ENCODE assay signal across 12 cellular contexts in the genomic region with DNA sequence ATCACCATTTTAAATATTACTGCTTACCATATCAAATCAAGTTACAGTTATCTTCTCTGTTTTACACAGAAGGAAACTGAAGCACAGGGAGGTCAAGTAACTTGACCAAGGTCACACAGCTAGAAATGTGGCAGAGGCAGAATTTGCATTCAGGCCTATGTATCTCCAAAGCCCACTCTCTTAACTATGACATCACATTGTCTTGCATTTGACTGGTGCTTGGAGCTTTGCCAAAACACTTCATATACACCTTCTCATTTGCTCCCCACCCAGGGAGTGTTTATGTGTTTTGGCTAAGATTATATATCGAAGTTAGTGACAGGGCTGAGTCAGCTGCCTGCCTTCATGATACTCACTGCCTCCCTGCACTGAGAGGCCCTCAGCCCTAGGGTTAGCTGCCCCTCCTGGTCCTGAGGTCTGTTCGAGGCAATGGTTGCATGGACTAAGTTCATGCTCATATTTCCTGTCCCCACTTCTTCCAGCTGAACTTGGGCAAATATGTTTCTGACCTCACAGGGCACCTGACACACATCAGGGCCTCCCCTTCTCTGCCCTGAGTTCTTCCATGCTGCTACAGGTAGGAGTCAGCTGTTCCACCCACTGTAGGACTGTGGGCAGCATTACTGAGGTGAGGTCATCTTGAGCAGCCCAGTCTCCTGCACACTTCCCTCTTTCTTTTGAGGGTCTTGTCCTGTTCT. TPM values are rescaled to one million over a fixed set of nuclear protein-coding genes. Genes with fewer than 3 reads are reported as not detected.
A peak's percentile ranks its signal among the peaks of the same experiment; 100 is the strongest.
DNase-seq lines count a peak whose midpoint lies in the region; ATAC-seq and TF ChIP-seq lines count a peak whose summit lies in the region.
"Had no signal": no experiment of that assay in that cellular context is flagged by ENCODE, and none has a peak within 500 bp of the region (broad histone marks: within the 10 kb centered on the region; RNA-seq: fewer than 3 reads in every experiment).

No MANE protein-coding gene starts in this region.

- peaks cover 2% of the 10 kb centered on the region for H3K36me3 Mint-ChIP-seq in T-helper 17 cell (ENCODE audit: low read depth)
- H3K36me3 Mint-ChIP-seq in stimulated activated naive B cell treated with anti-CD40 and anti-IgM and Interleukin-4, amounts not matched to agents 10 μg/mL and 1 μg/mL and 100 μg/mL, for 72 hours = peaks cover 17 to 36% of the 10 kb centered on the region in 2 donors

- no peaks in the 10 kb centered on the region for H3K9me3 Mint-ChIP-seq in stimulated activated naive B cell treated with anti-CD40 and anti-IgM and Interleukin-4, amounts not matched to agents 10 μg/mL and 1 μg/mL and 100 μg/mL, for 72 hours

- H3K4me3 ChIP-seq in epithelial cell of esophagus (ENCODE audit: low read length) (no peak overlapping the region), brain microvascular endothelial cell (ENCODE audit: low read depth, low read length) (no peak overlapping the region)
- H3K4me3 ChIP-seq: BLaER1 had no signal

- H3K9me3 ChIP-seq in T-helper 17 cell (ENCODE audit: control insufficient read depth, low read length, poor library complexity, severe bottlenecking) = no peaks in the 10 kb centered on the region
- H3K9me3 ChIP-seq: BLaER1 had no signal

- in situ Hi-C loops in brain microvascular endothelial cell (cut with HindIII; ENCODE audit: low pct_ligation_motif_present, low sequenced_read_pairs) = no loop called here

- H3K4me1 Mint-ChIP-seq in T-helper 17 cell = peaks cover 47% of the 10 kb centered on the region
- peaks cover 60 to 72% of the 10 kb centered on the region in 2 donors for H3K4me1 Mint-ChIP-seq in stimulated activated naive B cell treated with anti-CD40 and anti-IgM and Interleukin-4, amounts not matched to agents 10 μg/mL and 1 μg/mL and 100 μg/mL, for 72 hours

- no peaks in the 10 kb centered on the region for H3K36me3 ChIP-seq in brain microvascular endothelial cell (replicated peaks)
- H3K36me3 ChIP-seq: BLaER1 had no signal

- DNase-seq in activated CD4-positive, CD25-positive, alpha-beta regulatory T cell (lab: John Stamatoyannopoulos, UW) = no peak
- DNase-seq in T-helper 17 cell (no peak), epithelial cell of esophagus (ENCODE audit: low read depth) (peak; percentile 71), brain microvascular endothelial cell (no peak)
- DNase-seq in stimulated activated naive B cell treated with anti-CD40 and anti-IgM and Interleukin-4, amounts not matched to agents 10 μg/mL and 1 μg/mL and 100 μg/mL, for 72 hours = peak; percentile 26
- DNase-seq: effector CD8-positive, alpha-beta T cell had no signal

- no peaks in the 10 kb centered on the region for H3K27me3 Mint-ChIP-seq in T-helper 17 cell
- no peaks in the 10 kb centered on the region for H3K27me3 Mint-ChIP-seq in stimulated activated naive B cell treated with anti-CD40 and anti-IgM and Interleukin-4, amounts not matched to agents 10 μg/mL and 1 μg/mL and 100 μg/mL, for 72 hours

- ATAC-seq in activated CD4-positive, CD25-positive, alpha-beta regulatory T cell treated with anti-CD3 and anti-CD28 coated beads, Interleukin-2, amount 50 U/mL, for 24 hours = peak; percentile 29 to 31
- ATAC-seq in T-helper 17 cell (no peak), GM18861 (IDR thresholded peaks at IDR 0.05; ENCODE audit: unreplicated experiment) (no peak), GM21447 (IDR thresholded peaks at IDR 0.05; ENCODE audit: unreplicated experiment) (no peak)
- peak; percentile 53 to 63 for ATAC-seq in stimulated activated naive B cell treated with anti-CD40 and anti-IgM and Interleukin-4, amounts not matched to agents 10 μg/mL and 1 μg/mL and 100 μg/mL, for 72 hours (replicated peaks)

- H3K27ac ChIP-seq in brain microvascular endothelial cell = no peak overlapping the region
- H3K27ac ChIP-seq: BLaER1, VCaP had no signal

- no peaks in the 10 kb centered on the region for H3K27me3 ChIP-seq in brain microvascular endothelial cell (replicated peaks)

- no peak overlapping the region for H3K4me3 Mint-ChIP-seq in T-helper 17 cell
- H3K4me3 Mint-ChIP-seq in stimulated activated naive B cell treated with anti-CD40 and anti-IgM and Interleukin-4, amounts not matched to agents 10 μg/mL and 1 μg/mL and 100 μg/mL, for 72 hours = peak overlapping the region; percentile 58 to 90

- TF ChIP-seq CTCF in epithelial cell of esophagus (IDR thresholded peaks at IDR 0.05; ENCODE audit: insufficient read depth, low read depth, low read length, missing control alignments) (no peak), brain microvascular endothelial cell (IDR thresholded peaks at IDR 0.05; ENCODE audit: low read depth, low read length, missing control alignments) (no peak)

- H3K27ac Mint-ChIP-seq in T-helper 17 cell = peak overlapping the region; percentile 86
- H3K27ac Mint-ChIP-seq in stimulated activated naive B cell treated with anti-CD40 and anti-IgM and Interleukin-4, amounts not matched to agents 10 μg/mL and 1 μg/mL and 100 μg/mL, for 72 hours = peak overlapping the region; percentile 74

RNA-seq across cellular contexts. Expression of gene GALNT6, which starts 1.8 kb away (rescaled TPM):
- 10 to 100 TPM in 1 of 2 donors, 1 to 10 TPM in 1; 7.0 to 12.6 TPM for total RNA-seq in T-helper 17 cell

RNA-seq across cellular contexts. Expression of gene SLC4A8, which starts 35.2 kb away (rescaled TPM):
- total RNA-seq in T-helper 17 cell = 1 to 10 TPM in 1 of 2 donors, under 1 TPM in 1; 0.83 to 1.6 TPM

RNA-seq across cellular contexts. Expression of gene CELA1, which starts 43.0 kb away (rescaled TPM):
- under 1 TPM in 1 of 2 donors, not detected in 1; 0.50 TPM for total RNA-seq in T-helper 17 cell
- total RNA-seq: mucosa of gallbladder had no signal

Comparison
In these comparisons a context has a peak if more than half of its experiments do, and no peak if none do; other contexts are left out.
1. ATAC-seq: peak in activated CD4-positive, CD25-positive, alpha-beta regulatory T cell treated with anti-CD3 and anti-CD28 coated beads, Interleukin-2, amount 50 U/mL, for 24 hours (2 of 2) and stimulated activated naive B cell treated with anti-CD40 and anti-IgM and Interleukin-4, amounts not matched to agents 10 μg/mL and 1 μg/mL and 100 μg/mL, for 72 hours (2 of 2); none in T-helper 17 cell (single experiment), GM18861 (single experiment) and GM21447 (single experiment).
2. DNase-seq: peak in epithelial cell of esophagus (single experiment) and stimulated activated naive B cell treated with anti-CD40 and anti-IgM and Interleukin-4, amounts not matched to agents 10 μg/mL and 1 μg/mL and 100 μg/mL, for 72 hours (single experiment); none in activated CD4-positive, CD25-positive, alpha-beta regulatory T cell (0 of 4), T-helper 17 cell (0 of 3) and brain microvascular endothelial cell (single experiment).